In the genomic region with DNA sequence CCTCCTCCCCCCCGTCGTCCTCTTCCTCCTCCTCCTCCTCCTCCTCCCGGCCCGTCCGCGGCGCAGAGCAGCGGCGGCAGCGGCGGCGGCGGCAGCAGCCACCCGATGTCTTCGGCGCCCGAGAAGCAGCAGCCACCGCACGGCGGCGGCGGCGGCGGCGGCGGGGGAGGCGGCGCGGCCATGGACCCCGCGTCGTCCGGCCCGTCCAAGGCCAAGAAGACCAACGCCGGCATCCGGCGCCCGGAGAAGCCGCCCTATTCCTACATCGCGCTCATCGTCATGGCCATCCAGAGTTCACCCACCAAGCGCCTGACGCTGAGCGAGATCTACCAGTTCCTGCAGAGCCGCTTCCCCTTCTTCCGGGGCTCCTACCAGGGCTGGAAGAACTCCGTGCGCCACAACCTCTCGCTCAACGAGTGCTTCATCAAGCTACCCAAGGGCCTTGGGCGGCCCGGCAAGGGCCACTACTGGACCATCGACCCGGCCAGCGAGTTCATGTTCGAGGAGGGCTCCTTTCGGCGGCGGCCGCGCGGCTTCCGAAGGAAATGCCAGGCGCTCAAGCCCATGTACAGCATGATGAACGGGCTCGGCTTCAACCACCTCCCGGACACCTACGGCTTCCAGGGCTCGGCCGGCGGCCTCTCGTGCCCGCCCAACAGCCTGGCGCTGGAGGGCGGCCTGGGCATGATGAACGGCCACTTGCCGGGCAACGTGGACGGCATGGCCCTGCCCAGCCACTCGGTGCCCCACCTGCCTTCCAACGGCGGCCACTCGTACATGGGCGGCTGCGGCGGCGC, we compare ENCODE assay signal across 8 cellular contexts. TPM values are rescaled to one million over a fixed set of nuclear protein-coding genes. Genes with fewer than 3 reads are reported as not detected.
A peak's percentile ranks its signal among the peaks of the same experiment; 100 is the strongest.
DNase-seq lines count a peak whose midpoint lies in the region; ATAC-seq and TF ChIP-seq lines count a peak whose summit lies in the region.

A gene (plus strand): TSS at position 63 of the 797 bp plus-strand sequence. CDS start 43 bp downstream, at position 106.

- ATAC-seq in thoracic aorta (ENCODE audit: insufficient number of reproducible peaks, low FRiP score, low read depth) (no peak), HG02759 (IDR thresholded peaks at IDR 0.05; ENCODE audit: unreplicated experiment) (no peak)

- no peak for DNase-seq in activated CD4-positive, alpha-beta T cell treated with anti-CD3 and anti-CD28 coated beads, Interleukin-2, amount 10 ng/mL, durations not matched to agents 7 days and 5 days
- no peak for DNase-seq in activated CD4-positive, alpha-beta T cell treated with anti-CD3 and anti-CD28 coated beads, Interleukin-2, amount 50 U/mL, for 1 hour
- DNase-seq in ascending aorta (ENCODE audit: low spot score in 2 of 2), result no peak
- DNase-seq in kidney tubule cell (ENCODE audit: low spot score), result peak; percentile 26
- no peak for DNase-seq in thoracic aorta (ENCODE audit: low spot score)
- no peak for DNase-seq in activated gamma-delta T cell treated with Interleukin-2 at 50 U/mL for 16 hours
- no peak for DNase-seq in occipital lobe (lab: John Stamatoyannopoulos, UW)

- H3K4me1 Mint-ChIP-seq in activated CD4-positive, alpha-beta T cell treated with anti-CD3 and anti-CD28 coated beads, Interleukin-2, amount 10 ng/mL, durations not matched to agents 7 days and 5 days, result peaks cover 15% of the 10 kb centered on the region

- TF ChIP-seq CTCF in ascending aorta (IDR thresholded peaks at IDR 0.05) (peak in 1 of 3 experiments; percentile 8), thoracic aorta (IDR thresholded peaks at IDR 0.05) (no peak)

- CTCF ChIA-PET in activated CD4-positive, alpha-beta T cell treated with anti-CD3 and anti-CD28 coated beads, Interleukin-2, amount 10 ng/mL, durations not matched to agents 7 days and 5 days (lab: Charles Lee), result no interaction called here

- POLR2A ChIA-PET in activated CD4-positive, alpha-beta T cell treated with anti-CD3 and anti-CD28 coated beads, Interleukin-2, amount 10 ng/mL, durations not matched to agents 7 days and 5 days (lab: Charles Lee), result no interaction called here

- no peak within 1 kb of the TSS for H3K27ac Mint-ChIP-seq in activated CD4-positive, alpha-beta T cell treated with anti-CD3 and anti-CD28 coated beads, Interleukin-2, amount 10 ng/mL, durations not matched to agents 7 days and 5 days

- H3K4me3 ChIP-seq in ascending aorta (peak within 1 kb of the TSS; percentile 51 to 78), thoracic aorta (peak within 1 kb of the TSS; percentile 73)

- peak within 1 kb of the TSS; percentile 48 to 50 for H3K27ac ChIP-seq in ascending aorta
- H3K27ac ChIP-seq in thoracic aorta, result peak within 1 kb of the TSS in 1 of 2 donors; percentile 39

- H3K4me1 ChIP-seq in ascending aorta (peaks cover 5 to 36% of the 10 kb centered on the region in 2 donors), thoracic aorta (ENCODE audit: control insufficient read depth in 1 of 2, low read depth in 2 of 2) (peaks cover 13 to 45% of the 10 kb centered on the region in 2 donors)

- H3K27me3 ChIP-seq in ascending aorta (peaks cover 45% of the 10 kb centered on the region), thoracic aorta (replicated peaks; ENCODE audit: insufficient read depth) (peaks cover 29% of the 10 kb centered on the region)

- peaks cover 66% of the 10 kb centered on the region for H3K27me3 Mint-ChIP-seq in activated CD4-positive, alpha-beta T cell treated with anti-CD3 and anti-CD28 coated beads, Interleukin-2, amount 10 ng/mL, durations not matched to agents 7 days and 5 days

- peak within 1 kb of the TSS; percentile 63 for H3K4me3 Mint-ChIP-seq in activated CD4-positive, alpha-beta T cell treated with anti-CD3 and anti-CD28 coated beads, Interleukin-2, amount 10 ng/mL, durations not matched to agents 7 days and 5 days

- intact Hi-C loops in ascending aorta (cut with DNase I), result loop anchor here (2.0 kb wide), 1 partner anchor 168 kb away; no protein-coding TSS in a partner anchor

- H3K36me3 ChIP-seq in ascending aorta (no peaks in the 10 kb centered on the region), thoracic aorta (no peaks in the 10 kb centered on the region)

- H3K9me3 Mint-ChIP-seq in activated CD4-positive, alpha-beta T cell treated with anti-CD3 and anti-CD28 coated beads, Interleukin-2, amount 10 ng/mL, durations not matched to agents 7 days and 5 days, result no peaks in the 10 kb centered on the region

- H3K9me3 ChIP-seq in ascending aorta (no peaks in the 10 kb centered on the region), thoracic aorta (no peaks in the 10 kb centered on the region)

- no peaks in the 10 kb centered on the region for H3K36me3 Mint-ChIP-seq in activated CD4-positive, alpha-beta T cell treated with anti-CD3 and anti-CD28 coated beads, Interleukin-2, amount 10 ng/mL, durations not matched to agents 7 days and 5 days (ENCODE audit: low read depth)

RNA-seq across cellular contexts. Expression of the gene that starts here (rescaled TPM):
- total RNA-seq in activated CD4-positive, alpha-beta T cell treated with anti-CD3 and anti-CD28 coated beads, Interleukin-2, amount 10 ng/mL, durations not matched to agents 7 days and 5 days, result not detected
- total RNA-seq in ascending aorta (3.2 TPM), thoracic aorta (1 to 10 TPM in 1 of 2 donors, not detected in 1; 4.1 TPM), occipital lobe (0.47 TPM)
